In the genomic region with DNA sequence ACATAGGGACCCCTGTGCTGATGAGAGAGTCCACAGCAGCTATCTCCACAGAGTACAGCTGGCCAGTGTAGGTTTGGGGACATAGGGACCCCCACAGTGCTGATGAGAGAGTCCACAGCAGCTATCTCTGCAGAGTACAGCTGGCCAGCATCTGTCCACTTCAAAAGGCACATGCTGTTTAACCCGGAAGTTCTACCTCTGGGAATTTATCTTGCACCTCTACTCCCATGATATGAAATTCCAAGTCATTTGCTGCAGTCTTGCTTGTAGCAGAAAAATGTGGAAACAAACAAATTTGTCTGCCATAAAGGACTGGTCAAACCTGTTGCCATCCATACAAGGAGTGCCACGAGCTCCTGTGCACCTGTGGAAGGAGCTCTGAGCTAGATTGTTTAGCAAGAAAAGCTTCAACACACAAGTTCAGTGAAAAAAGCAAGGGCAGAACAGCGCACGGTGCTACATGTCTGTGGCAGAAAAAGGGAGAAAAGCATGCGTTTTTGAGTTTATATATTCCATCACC, we compare ENCODE assay signal across 1 cellular context.
TF ChIP-seq lines count a peak whose summit lies in the region.

No MANE protein-coding gene starts in this region.

TF ChIP-seq in A549, 52 proteins besides CTCF, POLR2A, EP300 and RAD21 (continued from another document):
- TF ChIP-seq, protein P1, sequence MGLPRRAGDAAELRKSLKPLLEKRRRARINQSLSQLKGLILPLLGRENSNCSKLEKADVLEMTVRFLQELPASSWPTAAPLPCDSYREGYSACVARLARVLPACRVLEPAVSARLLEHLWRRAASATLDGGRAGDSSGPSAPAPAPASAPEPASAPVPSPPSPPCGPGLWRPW (IDR thresholded peaks at IDR 0.05) = no peak
- TF ChIP-seq HEYL (CRISPR knock-in tag; IDR thresholded peaks at IDR 0.05) = no peak
- TF ChIP-seq TFCP2L1 (CRISPR knock-in tag; IDR thresholded peaks at IDR 0.05) = no peak
- TF ChIP-seq FOXS1 (CRISPR knock-in tag; IDR thresholded peaks at IDR 0.05) = no peak
- TF ChIP-seq NFE2L2 (conservative IDR thresholded peaks at IDR 0.05; ENCODE audit: low read length) = no peak
- TF ChIP-seq, protein P2, sequence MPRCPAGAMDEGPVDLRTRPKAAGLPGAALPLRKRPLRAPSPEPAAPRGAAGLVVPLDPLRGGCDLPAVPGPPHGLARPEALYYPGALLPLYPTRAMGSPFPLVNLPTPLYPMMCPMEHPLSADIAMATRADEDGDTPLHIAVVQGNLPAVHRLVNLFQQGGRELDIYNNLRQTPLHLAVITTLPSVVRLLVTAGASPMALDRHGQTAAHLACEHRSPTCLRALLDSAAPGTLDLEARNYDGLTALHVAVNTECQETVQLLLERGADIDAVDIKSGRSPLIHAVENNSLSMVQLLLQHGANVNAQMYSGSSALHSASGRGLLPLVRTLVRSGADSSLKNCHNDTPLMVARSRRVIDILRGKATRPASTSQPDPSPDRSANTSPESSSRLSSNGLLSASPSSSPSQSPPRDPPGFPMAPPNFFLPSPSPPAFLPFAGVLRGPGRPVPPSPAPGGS (IDR thresholded peaks at IDR 0.05) = no peak
- TF ChIP-seq ESRRA (IDR thresholded peaks at IDR 0.05; ENCODE audit: borderline replicate concordance, low read length) = no peak
- no peak for TF ChIP-seq HOXA7 (CRISPR knock-in tag; IDR thresholded peaks at IDR 0.05)
- TF ChIP-seq HOXB13 (CRISPR knock-in tag; IDR thresholded peaks at IDR 0.05; ENCODE audit: low read depth) = no peak
TF ChIP-seq in A549: peak in this region for 0.
